ENCODE assay signal across 1 cellular context in genomic region chr6:110661426-110661825, GRCh38.
TF ChIP-seq lines count a peak whose summit lies in the region.

No MANE protein-coding gene starts in this region.

TF ChIP-seq in IMR-90, 13 proteins besides CTCF, POLR2A, EP300 and RAD21:
- TF ChIP-seq, protein P1, sequence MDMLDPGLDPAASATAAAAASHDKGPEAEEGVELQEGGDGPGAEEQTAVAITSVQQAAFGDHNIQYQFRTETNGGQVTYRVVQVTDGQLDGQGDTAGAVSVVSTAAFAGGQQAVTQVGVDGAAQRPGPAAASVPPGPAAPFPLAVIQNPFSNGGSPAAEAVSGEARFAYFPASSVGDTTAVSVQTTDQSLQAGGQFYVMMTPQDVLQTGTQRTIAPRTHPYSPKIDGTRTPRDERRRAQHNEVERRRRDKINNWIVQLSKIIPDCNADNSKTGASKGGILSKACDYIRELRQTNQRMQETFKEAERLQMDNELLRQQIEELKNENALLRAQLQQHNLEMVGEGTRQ (IDR thresholded peaks at IDR 0.05; ENCODE audit: low read depth, low read length), result no peak
- TF ChIP-seq CEBPB (IDR thresholded peaks at IDR 0.05; ENCODE audit: low read depth, low read length), result no peak
- no peak for TF ChIP-seq SMC3 (IDR thresholded peaks at IDR 0.05; ENCODE audit: low read depth, low read length)
- no peak for TF ChIP-seq BHLHE40 (IDR thresholded peaks at IDR 0.05; ENCODE audit: low read depth, low read length)
- no peak for TF ChIP-seq FOS (IDR thresholded peaks at IDR 0.05; ENCODE audit: low read depth, low read length)
- TF ChIP-seq CHD1 (IDR thresholded peaks at IDR 0.05; ENCODE audit: low read depth, low read length), result no peak
- TF ChIP-seq NFE2L2 (IDR thresholded peaks at IDR 0.05; ENCODE audit: low read depth, low read length), result no peak
- TF ChIP-seq, protein P2, sequence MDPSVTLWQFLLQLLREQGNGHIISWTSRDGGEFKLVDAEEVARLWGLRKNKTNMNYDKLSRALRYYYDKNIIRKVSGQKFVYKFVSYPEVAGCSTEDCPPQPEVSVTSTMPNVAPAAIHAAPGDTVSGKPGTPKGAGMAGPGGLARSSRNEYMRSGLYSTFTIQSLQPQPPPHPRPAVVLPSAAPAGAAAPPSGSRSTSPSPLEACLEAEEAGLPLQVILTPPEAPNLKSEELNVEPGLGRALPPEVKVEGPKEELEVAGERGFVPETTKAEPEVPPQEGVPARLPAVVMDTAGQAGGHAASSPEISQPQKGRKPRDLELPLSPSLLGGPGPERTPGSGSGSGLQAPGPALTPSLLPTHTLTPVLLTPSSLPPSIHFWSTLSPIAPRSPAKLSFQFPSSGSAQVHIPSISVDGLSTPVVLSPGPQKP (IDR thresholded peaks at IDR 0.05; ENCODE audit: borderline replicate concordance, low read depth, low read length), result no peak
- no peak for TF ChIP-seq MAFK (IDR thresholded peaks at IDR 0.05; ENCODE audit: low read depth, low read length)
- TF ChIP-seq RCOR1 (IDR thresholded peaks at IDR 0.05; ENCODE audit: insufficient replicate concordance, low read length), result no peak
- no peak for TF ChIP-seq MAZ (IDR thresholded peaks at IDR 0.05; ENCODE audit: borderline replicate concordance, low read depth, low read length)
- no peak for TF ChIP-seq RFX5 (IDR thresholded peaks at IDR 0.05; ENCODE audit: low read depth, low read length)
- TF ChIP-seq MXI1 (IDR thresholded peaks at IDR 0.05; ENCODE audit: borderline replicate concordance, low read depth, low read length), result no peak
TF ChIP-seq in IMR-90: peak in this region for 0.
